11 cellular contexts compared by ENCODE assay signal in the genomic region with DNA sequence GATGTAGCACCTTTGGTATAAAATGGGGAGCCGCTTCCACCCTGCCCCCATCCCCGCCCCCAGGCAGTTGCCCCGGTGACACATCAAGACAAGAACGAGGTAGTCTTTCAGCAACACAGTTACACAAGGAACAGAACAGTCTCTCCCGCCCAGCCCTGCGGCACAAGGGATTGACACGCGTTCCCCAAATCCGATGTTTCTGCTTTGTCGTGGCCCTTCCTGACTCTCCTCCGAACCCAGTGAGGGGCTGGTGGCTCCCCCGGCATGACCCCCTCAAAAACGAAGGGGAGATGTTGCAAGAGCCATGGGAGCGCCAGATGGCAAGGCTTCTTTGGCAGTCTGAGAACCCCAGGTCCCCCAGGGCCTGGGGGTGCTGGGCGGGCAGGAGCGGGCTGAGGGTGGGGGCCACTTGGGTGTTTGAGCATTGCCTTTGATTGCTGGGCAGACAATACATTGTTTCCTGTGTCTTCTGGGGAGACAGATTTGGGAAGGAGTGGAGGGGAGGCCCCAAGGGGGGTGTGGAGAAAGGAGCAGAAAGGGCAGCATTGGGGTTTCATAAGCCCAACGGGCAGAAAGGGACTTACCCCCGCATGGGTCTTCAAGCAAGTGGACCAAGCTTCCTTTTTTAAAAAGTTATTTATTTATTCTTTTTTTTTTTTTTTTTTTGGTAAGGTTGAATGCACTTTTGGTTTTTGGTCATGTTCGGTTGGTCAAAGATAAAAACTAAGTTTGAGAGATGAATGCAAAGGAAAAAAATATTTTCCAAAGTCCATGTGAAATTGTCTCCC. TPM values are rescaled to one million over a fixed set of nuclear protein-coding genes. Genes with fewer than 3 reads are reported as not detected.
A peak's percentile ranks its signal among the peaks of the same experiment; 100 is the strongest.
DNase-seq lines count a peak whose midpoint lies in the region; ATAC-seq and TF ChIP-seq lines count a peak whose summit lies in the region.
"Had no signal": no experiment of that assay in that cellular context is flagged by ENCODE, and none has a peak within 500 bp of the region (broad histone marks: within the 10 kb centered on the region; RNA-seq: fewer than 3 reads in every experiment).

No MANE protein-coding gene starts in this region.

- TF ChIP-seq CTCF in RWPE2 (IDR thresholded peaks at IDR 0.05; ENCODE audit: poor library complexity, severe bottlenecking) (no peak), gastrocnemius medialis (IDR thresholded peaks at IDR 0.05 in 4 of 5, conservative IDR thresholded peaks at IDR 0.05 in 1 of 5) (no peak)

- no peak for TF ChIP-seq POLR2A in gastrocnemius medialis (IDR thresholded peaks at IDR 0.05)

- peak; percentile 82 for DNase-seq in ELR (ENCODE audit: low read depth)
- DNase-seq in RWPE2 (ENCODE audit: low spot score), result no peak
- DNase-seq in head of caudate nucleus, result peak; percentile 55 to 95 (median 83)
- peak in 1 of 2 donors; percentile 61 for DNase-seq in gastrocnemius medialis
- no peak for DNase-seq in activated gamma-delta T cell (lab: John Stamatoyannopoulos, UW)
- no peak for DNase-seq in dedifferentiated amniotic fluid mesenchymal stem cell (ENCODE audit: extremely low spot score)
- DNase-seq: DMS79 treated with DMSO at 0.1 percent for 48 hours had no signal

- H3K27ac ChIP-seq in RWPE2 (ENCODE audit: poor library complexity, severe bottlenecking), result no peak overlapping the region
- H3K27ac ChIP-seq in gastrocnemius medialis, result peak overlapping the region in 3 of 4 donors; percentile 45 to 64 (median 51)

- H3K4me3 ChIP-seq in RWPE2 (ENCODE audit: severe bottlenecking) (no peak overlapping the region), gastrocnemius medialis (no peak overlapping the region)

- H3K36me3 ChIP-seq in RWPE2 (ENCODE audit: low read depth) (peaks cover 11% of the 10 kb centered on the region), gastrocnemius medialis (no peaks in the 10 kb centered on the region)

- H3K9me3 ChIP-seq in RWPE2 (ENCODE audit: severe bottlenecking) (no peaks in the 10 kb centered on the region), gastrocnemius medialis (no peaks in the 10 kb centered on the region)

- H3K4me1 ChIP-seq in RWPE2 (ENCODE audit: insufficient read depth, poor library complexity, severe bottlenecking), result peaks cover 13% of the 10 kb centered on the region
- no peaks in the 10 kb centered on the region for H3K4me1 ChIP-seq in gastrocnemius medialis

- in situ Hi-C loops in gastrocnemius medialis (cut with MboI; ENCODE audit: low sequenced_read_pairs in 4 of 4), result no loop called here

- H3K27me3 ChIP-seq in RWPE2 (ENCODE audit: insufficient read depth, poor library complexity, severe bottlenecking), result no peaks in the 10 kb centered on the region
- H3K27me3 ChIP-seq in gastrocnemius medialis, result no peaks in the 10 kb centered on the region

- intact Hi-C loops in head of caudate nucleus (cut with DNase I), result no loop called here
- intact Hi-C loops in gastrocnemius medialis (cut with DNase I; ENCODE audit: low total_unique reads), result no loop called here

- ATAC-seq in RWPE2 (ENCODE audit: low read depth) (peak; percentile 69), gastrocnemius medialis (peak; percentile 45 to 52), HG02642 (IDR thresholded peaks at IDR 0.05; ENCODE audit: poor library complexity, unreplicated experiment) (no peak), HG03097 (IDR thresholded peaks at IDR 0.05; ENCODE audit: low FRiP score, unreplicated experiment) (no peak)
- ATAC-seq: left lobe of liver had no signal

RNA-seq across cellular contexts. Expression of a gene that starts 16.6 kb away (rescaled TPM):
- 1 to 10 TPM; 1.7 to 9.5 (median 5.1) TPM for total RNA-seq in gastrocnemius medialis

RNA-seq across cellular contexts. Expression of a gene that starts 19.0 kb away (rescaled TPM):
- 100 to 1,000 TPM; 227 to 385 (median 292) TPM for total RNA-seq in gastrocnemius medialis
- total RNA-seq: activated CD8-positive, alpha-beta memory T cell treated with anti-CD3 and anti-CD28 coated beads for 36 hours had no signal

RNA-seq across cellular contexts. Expression of a gene that starts 34.3 kb away (rescaled TPM):
- 10 to 100 TPM in 2 of 4 donors, 1 to 10 TPM in 2; 4.7 to 18.8 (median 11.0) TPM for total RNA-seq in gastrocnemius medialis

RNA-seq across cellular contexts. Expression of a gene that starts 54.8 kb away (rescaled TPM):
- 1 to 10 TPM in 1 of 4 donors, under 1 TPM in 2, not detected in 1; 0.04 to 3.8 (median 0.31) TPM for total RNA-seq in gastrocnemius medialis

Comparison
In these comparisons a context has a peak if more than half of its experiments do, and no peak if none do; other contexts are left out.
1. DNase-seq: peak in ELR (single experiment) and head of caudate nucleus (42 of 42); none in RWPE2 (single experiment), activated gamma-delta T cell (single experiment) and dedifferentiated amniotic fluid mesenchymal stem cell (single experiment).
2. ATAC-seq: peak in RWPE2 (single experiment) and gastrocnemius medialis (2 of 2); none in HG02642 (single experiment) and HG03097 (single experiment).